In genomic region chr10:26486985-26487850, GRCh38 we compare ENCODE assay signal across 7 cellular contexts. TPM values are rescaled to one million over a fixed set of nuclear protein-coding genes. Genes with fewer than 3 reads are reported as not detected.
A peak's percentile ranks its signal among the peaks of the same experiment; 100 is the strongest.
DNase-seq lines count a peak whose midpoint lies in the region; ATAC-seq, FAIRE-seq and TF ChIP-seq lines count a peak whose summit lies in the region.

No MANE protein-coding gene starts in this region.

- H3K36me3 ChIP-seq in pancreas (no peaks in the 10 kb centered on the region), vagina (no peaks in the 10 kb centered on the region)

- no peaks in the 10 kb centered on the region for H3K27me3 ChIP-seq in pancreas
- H3K27me3 ChIP-seq in vagina: no peaks in the 10 kb centered on the region

- H3K4me3 Mint-ChIP-seq in chondrocyte (ENCODE audit: unreplicated experiment): no peak overlapping the region

- H3K27me3 Mint-ChIP-seq in chondrocyte (ENCODE audit: low read depth): no peaks in the 10 kb centered on the region

- TF ChIP-seq POLR2A in vagina (IDR thresholded peaks at IDR 0.05): no peak

- no peaks in the 10 kb centered on the region for H3K9me3 Mint-ChIP-seq in chondrocyte (ENCODE audit: low read depth)

- H3K27ac ChIP-seq in pancreas (peak overlapping the region in 2 of 4 donors; percentile 36 to 57), vagina (peak overlapping the region; percentile 76)

- peak overlapping the region; percentile 71 for H3K27ac Mint-ChIP-seq in chondrocyte (ENCODE audit: unreplicated experiment)

- peak; percentile 90 for ATAC-seq in HG03159 (IDR thresholded peaks at IDR 0.05; ENCODE audit: unreplicated experiment)
- ATAC-seq in pancreas: peak in 3 of 4 donors; percentile 62 to 74 (median 74)

- H3K4me3 ChIP-seq in pancreas: no peak overlapping the region
- H3K4me3 ChIP-seq in vagina: no peak overlapping the region

- FAIRE-seq in GM19239 (lab: Jason Lieb, UNC) (peak; percentile 85), pancreas (lab: Jason Lieb, UNC) (no peak)

- WGBS in pancreas, 2 donors: 35 to 36% methylated on average over 11 of the region's 11 CpGs

- no peak for TF ChIP-seq CTCF in chondrocyte (IDR thresholded peaks at IDR 0.05)
- no peak for TF ChIP-seq CTCF in pancreas (IDR thresholded peaks at IDR 0.05)
- no peak for TF ChIP-seq CTCF in vagina (IDR thresholded peaks at IDR 0.05)

- H3K9me3 ChIP-seq in pancreas (no peaks in the 10 kb centered on the region), vagina (no peaks in the 10 kb centered on the region)

- H3K4me1 ChIP-seq in pancreas (peaks cover 8 to 18% (median 12%) of the 10 kb centered on the region in 3 donors), vagina (peaks cover 6% of the 10 kb centered on the region)

- DNase-seq in GM19239 (ENCODE audit: insufficient read length, low spot score) (peak; percentile 22), chondrocyte (ENCODE audit: low spot score) (no peak), pancreas (no peak), vagina (ENCODE audit: extremely low spot score in 2 of 2) (no peak), NCI-H2081 (lab: John Stamatoyannopoulos, UW) (no peak)
- DNase-seq in activated CD4-positive, CD25-positive, alpha-beta regulatory T cell treated with anti-CD3 and anti-CD28 coated beads, Interleukin-2, amount 50 U/mL, for 16 hours (ENCODE audit: low read depth, low spot score): peak; percentile 54

- H3K36me3 Mint-ChIP-seq in chondrocyte (ENCODE audit: low read depth): no peaks in the 10 kb centered on the region

- intact Hi-C loops in pancreas (cut with DNase I): no loop called here
- intact Hi-C loops in vagina (cut with DNase I): no loop called here

- peaks cover 23% of the 10 kb centered on the region for H3K4me1 Mint-ChIP-seq in chondrocyte (ENCODE audit: low read depth)

RNA-seq across cellular contexts. Expression of gene APBB1IP, which starts 49.1 kb away (rescaled TPM):
- total RNA-seq in chondrocyte (not detected in 3 replicates), pancreas (10 to 100 TPM in 1 of 6 donors, 1 to 10 TPM in 4, under 1 TPM in 1; 0.93 to 12.3 (median 3.6) TPM), vagina (7.4 TPM)
- polyA plus RNA-seq in pancreas: 1 to 10 TPM; 2.1 to 2.4 TPM

Comparison
In these comparisons a context has a peak if more than half of its experiments do, and no peak if none do; other contexts are left out.
1. DNase-seq: peak in GM19239 (single experiment) and activated CD4-positive, CD25-positive, alpha-beta regulatory T cell treated with anti-CD3 and anti-CD28 coated beads, Interleukin-2, amount 50 U/mL, for 16 hours (single experiment); none in chondrocyte (single experiment), pancreas (0 of 6), vagina (0 of 2) and NCI-H2081 (0 of 2).